Comparison of ENCODE assay signal across 24 cellular contexts in genomic region chr20:22966787-22967464, GRCh38.
"Had no signal": no experiment of that assay in that cellular context is flagged by ENCODE, and none has a peak within 500 bp of the region (broad histone marks: within the 10 kb centered on the region; RNA-seq: fewer than 3 reads in every experiment).

No MANE protein-coding gene starts in this region.

- H3K27me3 ChIP-seq: gastrocnemius medialis, hepatocyte, left lung, neural progenitor cell, right atrium auricular region, thyroid gland had no signal

- H3K36me3 Mint-ChIP-seq: naive thymus-derived CD4-positive, alpha-beta T cell; neural progenitor cell; stimulated activated effector memory CD8-positive, alpha-beta T cell treated with anti-CD3 and anti-CD28 coated beads, Interleukin-12 subunit alpha, Interleukin-12 subunit beta, amount 100 ng/mL, for 72 hours had no signal

- H3K36me3 ChIP-seq: gastrocnemius medialis, heart left ventricle, left lung, neural progenitor cell, prostate gland, right atrium auricular region, stomach, thyroid gland had no signal

- H2AFZ ChIP-seq: hepatocyte, neural progenitor cell had no signal

- DNase-seq: cortex of kidney; erythroblast; gastrocnemius medialis; heart left ventricle; left cardiac atrium; left lung; mesendoderm; midbrain; naive thymus-derived CD4-positive, alpha-beta T cell; nucleus accumbens; stimulated activated CD4-positive, alpha-beta T cell treated with anti-CD3 and anti-CD28 coated beads, Interleukin-12 subunit alpha, Interleukin-12 subunit beta, amount 100 ng/mL, for 4 hours; stimulated activated CD4-positive, alpha-beta T cell treated with anti-CD3 and anti-CD28 coated beads, Interleukin-1b, Interleukin-23, amount 100 ng/mL, for 48 hours; stimulated activated CD4-positive, alpha-beta T cell treated with anti-CD3 and anti-CD28 coated beads, Interleukin-4, amount 100 ng/mL, for 24 hours; stimulated activated naive CD4-positive, alpha-beta T cell treated with Interleukin-2 at 50 U/mL for 16 hours; stomach; thyroid gland; trophoblast cell had no signal

- H3K4me1 ChIP-seq: gastrocnemius medialis, heart left ventricle, left lung, prostate gland, right atrium auricular region, stomach, thyroid gland had no signal

- H3K4me3 Mint-ChIP-seq: naive thymus-derived CD4-positive, alpha-beta T cell; nephron; neural progenitor cell; stimulated activated effector memory CD8-positive, alpha-beta T cell treated with anti-CD3 and anti-CD28 coated beads, Interleukin-12 subunit alpha, Interleukin-12 subunit beta, amount 100 ng/mL, for 72 hours had no signal

- H3K4me3 ChIP-seq: gastrocnemius medialis, heart left ventricle, hepatocyte, left lung, neural progenitor cell, prostate gland, right atrium auricular region, smooth muscle cell, stomach, thyroid gland had no signal

- H3K4me1 Mint-ChIP-seq: naive thymus-derived CD4-positive, alpha-beta T cell; nephron; stimulated activated effector memory CD8-positive, alpha-beta T cell treated with anti-CD3 and anti-CD28 coated beads, Interleukin-12 subunit alpha, Interleukin-12 subunit beta, amount 100 ng/mL, for 72 hours had no signal

- H3K27ac ChIP-seq: gastrocnemius medialis, heart left ventricle, hepatocyte, left lung, neural progenitor cell, prostate gland, right atrium auricular region, stomach, thyroid gland had no signal

- H3K27ac Mint-ChIP-seq: naive thymus-derived CD4-positive, alpha-beta T cell; nephron; neural progenitor cell; stimulated activated effector memory CD8-positive, alpha-beta T cell treated with anti-CD3 and anti-CD28 coated beads, Interleukin-12 subunit alpha, Interleukin-12 subunit beta, amount 100 ng/mL, for 72 hours had no signal

- H3K9ac ChIP-seq: neural progenitor cell had no signal

- H3K79me2 ChIP-seq: hepatocyte had no signal

- H3K9me3 ChIP-seq: gastrocnemius medialis, left lung, prostate gland, right atrium auricular region, stomach, thyroid gland had no signal

- H3K4me2 ChIP-seq: hepatocyte, neural progenitor cell, smooth muscle cell had no signal
